In the genomic region with DNA sequence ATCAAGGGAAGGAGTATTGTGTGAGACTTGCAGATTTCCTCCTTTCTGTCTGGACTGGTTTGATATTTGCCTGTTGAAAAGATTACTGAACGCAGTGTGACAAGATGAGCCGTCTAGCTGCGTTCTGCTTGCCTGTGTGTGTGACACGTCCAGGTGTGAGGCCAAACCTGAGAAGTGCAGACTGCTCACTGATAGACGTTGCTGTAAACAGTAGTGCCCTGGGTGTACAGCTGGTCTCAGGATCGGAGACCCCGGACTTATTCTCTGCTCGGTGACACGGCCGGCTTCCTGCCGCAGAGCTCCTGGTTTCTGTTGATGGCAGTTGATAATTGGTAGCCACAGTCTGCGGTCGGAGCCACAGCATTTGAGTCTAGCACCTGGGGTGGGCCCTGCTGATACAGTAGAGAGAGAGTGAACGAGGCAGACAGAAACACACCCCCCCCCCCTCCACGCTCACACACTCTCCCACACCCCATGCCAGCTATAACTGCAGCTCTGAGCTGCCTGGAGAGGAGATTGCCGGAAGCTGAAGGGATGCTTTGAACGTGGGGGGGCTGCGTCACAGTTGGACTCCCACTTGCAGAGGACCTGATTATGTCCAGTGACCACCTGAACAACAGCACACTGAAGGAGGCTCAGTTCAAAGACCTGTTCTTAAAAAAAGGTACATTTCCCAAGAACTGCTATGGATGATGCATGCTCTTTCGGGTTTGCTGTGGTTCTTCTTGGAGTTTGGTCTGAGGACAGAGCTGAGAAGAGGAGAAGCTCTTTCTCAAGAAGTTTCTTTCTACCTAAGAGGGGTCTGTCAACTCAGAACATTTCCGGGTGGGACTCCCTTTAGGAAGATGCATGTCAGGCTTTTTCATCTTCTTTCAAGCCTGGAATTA, we compare ENCODE assay signal across 9 cellular contexts.
DNase-seq lines count a peak whose midpoint lies in the region; ATAC-seq lines count a peak whose summit lies in the region.
"Had no signal": no experiment of that assay in that cellular context is flagged by ENCODE, and none has a peak within 500 bp of the region (broad histone marks: within the 10 kb centered on the region; RNA-seq: fewer than 3 reads in every experiment).

No MANE protein-coding gene starts in this region.

- peak overlapping the region; percentile 96 for H3K27ac ChIP-seq in layer of hippocampus (ENCODE audit: low read depth, low read length)
- H3K27ac ChIP-seq: cardiac muscle cell had no signal

- ATAC-seq in GM18520 (IDR thresholded peaks at IDR 0.05; ENCODE audit: unreplicated experiment) (peak; percentile 37), HG02885 (IDR thresholded peaks at IDR 0.05; ENCODE audit: poor library complexity, unreplicated experiment) (peak; percentile 57)

- peak; percentile 90 for DNase-seq in RPMI8226
- DNase-seq in activated naive CD4-positive, alpha-beta T cell treated with anti-CD3 and anti-CD28 coated beads, Interleukin-2, amount 50 U/mL, for 16 hours, result peak; percentile 53
- peak; percentile 41 to 70 (median 61) for DNase-seq in stimulated activated CD4-positive, alpha-beta T cell treated with anti-CD3 and anti-CD28 coated beads, TNF-alpha, amount 100 ng/mL, for 48 hours (ENCODE audit: low read depth in 3 of 3)
- no peak for DNase-seq in NCI-H1436 treated with DMSO at 0.1 percent for 48 hours (lab: John Stamatoyannopoulos, UW)
- no peak for DNase-seq in cerebellar cortex (ENCODE audit: low spot score)

- no peaks in the 10 kb centered on the region for H3K27me3 ChIP-seq in layer of hippocampus (ENCODE audit: control insufficient read depth, insufficient read depth, low read length)

Comparison
In these comparisons a context has a peak if more than half of its experiments do, and no peak if none do; other contexts are left out.
1. DNase-seq: peak in RPMI8226 (single experiment), activated naive CD4-positive, alpha-beta T cell treated with anti-CD3 and anti-CD28 coated beads, Interleukin-2, amount 50 U/mL, for 16 hours (single experiment) and stimulated activated CD4-positive, alpha-beta T cell treated with anti-CD3 and anti-CD28 coated beads, TNF-alpha, amount 100 ng/mL, for 48 hours (3 of 3); none in NCI-H1436 treated with DMSO at 0.1 percent for 48 hours (single experiment) and cerebellar cortex (single experiment).